ENCODE assay signal across 9 cellular contexts in genomic region chr4:57190651-57191481, GRCh38.
A peak's percentile ranks its signal among the peaks of the same experiment; 100 is the strongest.
DNase-seq lines count a peak whose midpoint lies in the region; ATAC-seq and TF ChIP-seq lines count a peak whose summit lies in the region.
"Had no signal": no experiment of that assay in that cellular context is flagged by ENCODE, and none has a peak within 500 bp of the region (broad histone marks: within the 10 kb centered on the region; RNA-seq: fewer than 3 reads in every experiment).

No MANE protein-coding gene starts in this region.

- H3K4me3 ChIP-seq in Peyer's patch (no peak overlapping the region), fibroblast of mammary gland (ENCODE audit: control insufficient read depth, low read depth, low read length) (no peak overlapping the region), spleen (no peak overlapping the region)

- H3K9me3 Mint-ChIP-seq in activated naive CD4-positive, alpha-beta T cell treated with anti-CD3 and anti-CD28 coated beads for 36 hours, result no peaks in the 10 kb centered on the region
- H3K9me3 Mint-ChIP-seq: central memory CD8-positive, alpha-beta T cell had no signal

- H3K27me3 ChIP-seq in Peyer's patch, result no peaks in the 10 kb centered on the region
- peaks cover 0 to 32% (median 0%) of the 10 kb centered on the region in 7 donors for H3K27me3 ChIP-seq in spleen (replicated peaks in 1 of 7)

- TF ChIP-seq POLR2A in Peyer's patch (IDR thresholded peaks at IDR 0.05) (no peak), spleen (IDR thresholded peaks at IDR 0.05) (no peak)

- no peak overlapping the region for H3K4me3 Mint-ChIP-seq in activated naive CD4-positive, alpha-beta T cell treated with anti-CD3 and anti-CD28 coated beads for 36 hours
- H3K4me3 Mint-ChIP-seq in T-helper 17 cell, result no peak overlapping the region
- H3K4me3 Mint-ChIP-seq: central memory CD8-positive, alpha-beta T cell had no signal

- ATAC-seq in HG02623 (IDR thresholded peaks at IDR 0.05; ENCODE audit: unreplicated experiment) (peak; percentile 64), T-helper 17 cell (no peak)

- H3K27ac ChIP-seq in Peyer's patch (no peak overlapping the region), spleen (no peak overlapping the region)

- intact Hi-C loops in activated naive CD4-positive, alpha-beta T cell treated with anti-CD3 and anti-CD28 coated beads for 36 hours (cut with micrococcal nuclease), result no loop called here
- intact Hi-C loops in spleen (cut with DNase I; ENCODE audit: low total_unique reads), result no loop called here

- TF ChIP-seq CTCF in Peyer's patch (IDR thresholded peaks at IDR 0.05) (peak in 4 of 6 experiments; percentile 15 to 38 (median 28)), fibroblast of mammary gland (conservative IDR thresholded peaks at IDR 0.05; ENCODE audit: control insufficient read depth, insufficient read depth, low read depth, low read length) (peak; percentile 80), spleen (IDR thresholded peaks at IDR 0.05 in 8 of 11, conservative IDR thresholded peaks at IDR 0.05 in 3 of 11) (peak in 6 of 11 experiments; percentile 27 to 65 (median 50))

- no peaks in the 10 kb centered on the region for H3K4me1 Mint-ChIP-seq in activated naive CD4-positive, alpha-beta T cell treated with anti-CD3 and anti-CD28 coated beads for 36 hours (ENCODE audit: low read depth)
- H3K4me1 Mint-ChIP-seq in T-helper 17 cell, result no peaks in the 10 kb centered on the region
- H3K4me1 Mint-ChIP-seq: central memory CD8-positive, alpha-beta T cell had no signal

- no peaks in the 10 kb centered on the region for H3K9me3 ChIP-seq in Peyer's patch
- peaks cover 0 to 3% (median 0%) of the 10 kb centered on the region in 8 donors for H3K9me3 ChIP-seq in spleen
- no peaks in the 10 kb centered on the region for H3K9me3 ChIP-seq in T-helper 17 cell (ENCODE audit: control insufficient read depth, low read length, poor library complexity, severe bottlenecking)

- H3K36me3 ChIP-seq in Peyer's patch, result no peaks in the 10 kb centered on the region
- H3K36me3 ChIP-seq in spleen, result no peaks in the 10 kb centered on the region

- WGBS in spleen, 5 donors, result 65 to 68% (median 68%) methylated on average over 11 of the region's 11 CpGs

- H3K27me3 Mint-ChIP-seq in activated naive CD4-positive, alpha-beta T cell treated with anti-CD3 and anti-CD28 coated beads for 36 hours (ENCODE audit: low read depth), result peaks cover 10% of the 10 kb centered on the region
- H3K27me3 Mint-ChIP-seq in T-helper 17 cell, result peaks cover 21% of the 10 kb centered on the region

- no peaks in the 10 kb centered on the region for H3K36me3 Mint-ChIP-seq in activated naive CD4-positive, alpha-beta T cell treated with anti-CD3 and anti-CD28 coated beads for 36 hours (ENCODE audit: low read depth)
- H3K36me3 Mint-ChIP-seq in T-helper 17 cell (ENCODE audit: low read depth), result peaks cover 3% of the 10 kb centered on the region

- DNase-seq in activated naive CD4-positive, alpha-beta T cell treated with anti-CD3 and anti-CD28 coated beads for 36 hours, result peak; percentile 35
- DNase-seq in activated naive CD4-positive, alpha-beta T cell (lab: John Stamatoyannopoulos, UW), result no peak
- no peak for DNase-seq in Peyer's patch
- peak; percentile 40 for DNase-seq in fibroblast of mammary gland (ENCODE audit: low read depth)
- no peak for DNase-seq in spleen
- no peak for DNase-seq in T-helper 17 cell
- DNase-seq in NCI-H748 (lab: John Stamatoyannopoulos, UW; ENCODE audit: unreplicated experiment), result no peak

- H3K27ac Mint-ChIP-seq in activated naive CD4-positive, alpha-beta T cell treated with anti-CD3 and anti-CD28 coated beads for 36 hours, result no peak overlapping the region
- no peak overlapping the region for H3K27ac Mint-ChIP-seq in T-helper 17 cell

- peaks cover 0 to 8% (median 0%) of the 10 kb centered on the region in 4 donors for H3K4me1 ChIP-seq in Peyer's patch
- no peaks in the 10 kb centered on the region for H3K4me1 ChIP-seq in spleen

- CTCF ChIA-PET in activated naive CD4-positive, alpha-beta T cell treated with anti-CD3 and anti-CD28 coated beads for 36 hours (lab: Charles Lee), result interaction anchor here (0.5 to 3.5 kb wide), 13 partner anchors 8 to 1821 kb away, joined by 3 to 21 read pairs (median 4); no protein-coding TSS in a partner anchor

Comparison
In these comparisons a context has a peak if more than half of its experiments do, and no peak if none do; other contexts are left out.
1. DNase-seq: peak in activated naive CD4-positive, alpha-beta T cell treated with anti-CD3 and anti-CD28 coated beads for 36 hours (single experiment) and fibroblast of mammary gland (single experiment); none in activated naive CD4-positive, alpha-beta T cell (0 of 4), Peyer's patch (0 of 3), spleen (single experiment), T-helper 17 cell (0 of 3) and NCI-H748 (single experiment).
2. CTCF ChIP-seq: peak in every context shown above with its lines; median percentile 80 in fibroblast of mammary gland; 50 in spleen; 28 in Peyer's patch.